15 cellular contexts compared by ENCODE assay signal in the genomic region with DNA sequence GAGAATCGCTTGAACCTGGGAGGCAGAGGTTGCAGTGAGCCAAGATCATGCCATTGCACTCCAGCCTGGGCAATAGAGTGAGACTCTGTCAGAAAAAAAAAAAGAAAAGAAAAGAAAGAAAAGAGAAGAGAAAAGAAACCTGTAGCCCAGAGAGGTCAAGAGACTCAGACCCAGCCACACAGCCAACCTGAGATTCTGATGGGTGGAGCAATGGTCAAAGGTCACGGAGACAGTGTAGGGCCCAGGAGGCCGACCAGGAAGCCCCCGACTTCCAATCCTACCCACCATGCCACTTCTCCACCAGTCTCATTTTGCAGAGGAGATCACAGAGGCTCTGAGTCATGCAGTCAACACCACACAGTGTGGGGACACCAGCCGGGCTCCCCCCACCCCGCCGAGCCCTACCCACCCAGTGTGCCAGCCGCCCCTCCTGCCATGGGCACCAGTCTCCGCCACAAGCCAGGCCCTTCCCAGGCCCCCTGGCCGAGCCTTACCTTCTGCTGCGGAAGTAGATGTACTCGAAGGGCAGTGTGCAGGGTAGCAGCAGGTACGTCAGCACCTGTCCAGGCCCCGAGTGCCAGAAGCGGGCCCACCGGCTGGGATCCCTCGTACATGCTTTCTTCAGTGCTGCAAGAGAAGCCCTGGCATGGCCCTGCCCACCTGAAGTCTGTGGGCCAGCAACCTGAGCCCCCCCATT. TPM values are rescaled to one million over a fixed set of nuclear protein-coding genes. Genes with fewer than 3 reads are reported as not detected.
DNase-seq lines count a peak whose midpoint lies in the region; ATAC-seq, FAIRE-seq and TF ChIP-seq lines count a peak whose summit lies in the region.
"Had no signal": no experiment of that assay in that cellular context is flagged by ENCODE, and none has a peak within 500 bp of the region (broad histone marks: within the 10 kb centered on the region; RNA-seq: fewer than 3 reads in every experiment).

No MANE protein-coding gene starts in this region.

- no peak overlapping the region for H4K5ac ChIP-seq in H9 (ENCODE audit: insufficient read length, low read depth, low read length)

- no peaks in the 10 kb centered on the region for H3K9me3 Mint-ChIP-seq in H9
- H3K9me3 Mint-ChIP-seq in endodermal cell, result no peaks in the 10 kb centered on the region
- H3K9me3 Mint-ChIP-seq: IgD-negative memory B cell had no signal

- no peak overlapping the region for H4K91ac ChIP-seq in H9 (ENCODE audit: insufficient read length, low read depth, low read length)

- FAIRE-seq in frontal cortex (lab: Jason Lieb, UNC), result no peak
- FAIRE-seq: A549 had no signal

- WGBS in H9 (ENCODE audit: extremely low coverage, insufficient read length, low lambda C conversion rate), result no CpG with 5 or more reads among the region's 17 CpGs
- WGBS in endodermal cell (ENCODE audit: insufficient coverage in 1 of 2, insufficient read length in 1 of 2), 2 experiments, result 90 to 98% methylated on average over 8 to 17 of the region's 17 CpGs
- 95% methylated on average over 16 of the region's 17 CpGs for WGBS in prostate gland

- no peak overlapping the region for H3K14ac ChIP-seq in H9 (ENCODE audit: insufficient read depth, low read length)

- no peaks in the 10 kb centered on the region for H4K20me1 ChIP-seq in H9 (ENCODE audit: control insufficient read depth, insufficient read depth, insufficient read length)

- H3K4me1 Mint-ChIP-seq in H9 (peaks cover 7% of the 10 kb centered on the region in 2 experiments), endodermal cell (peaks cover 1% of the 10 kb centered on the region)

- no peaks in the 10 kb centered on the region for H3K27me3 ChIP-seq in H9 (ENCODE audit: insufficient read depth, low read length)
- H3K27me3 ChIP-seq in endodermal cell (ENCODE audit: control insufficient read depth, insufficient read depth, low read length, poor library complexity, severe bottlenecking), result no peaks in the 10 kb centered on the region
- peaks cover 3% of the 10 kb centered on the region for H3K27me3 ChIP-seq in prostate gland (replicated peaks; ENCODE audit: insufficient read depth)
- H3K27me3 ChIP-seq: BE2C had no signal

- H3K27me3 Mint-ChIP-seq in H9 (ENCODE audit: low read depth) (peaks cover 3% of the 10 kb centered on the region), endodermal cell (ENCODE audit: insufficient read depth) (no peaks in the 10 kb centered on the region)

- no peak for TF ChIP-seq CTCF in H9 (conservative IDR thresholded peaks at IDR 0.05)
- TF ChIP-seq CTCF in endodermal cell (conservative IDR thresholded peaks at IDR 0.05), result no peak
- TF ChIP-seq CTCF in prostate gland (IDR thresholded peaks at IDR 0.05), result no peak

- H3K79me1 ChIP-seq in H9 (ENCODE audit: insufficient read depth, low read depth, low read length, poor library complexity, severe bottlenecking), result no peaks in the 10 kb centered on the region

- no peak overlapping the region for H3T11ph ChIP-seq in H9 (ENCODE audit: low read length)

- H3K27ac Mint-ChIP-seq in H9, result no peak overlapping the region
- no peak overlapping the region for H3K27ac Mint-ChIP-seq in endodermal cell

- no peak overlapping the region for H2AK5ac ChIP-seq in H9 (ENCODE audit: insufficient read length, low read length)

- no peaks in the 10 kb centered on the region for H3K36me3 ChIP-seq in endodermal cell (ENCODE audit: control insufficient read depth, insufficient read depth, low read length)
- no peaks in the 10 kb centered on the region for H3K36me3 ChIP-seq in prostate gland
- H3K36me3 ChIP-seq: BE2C had no signal

- no peak overlapping the region for H2BK15ac ChIP-seq in H9 (ENCODE audit: low read depth, low read length)

- H3K27ac ChIP-seq in H9 (ENCODE audit: insufficient read length, low read depth, low read length), result no peak overlapping the region
- no peak overlapping the region for H3K27ac ChIP-seq in endodermal cell (ENCODE audit: low read depth, low read length)
- no peak overlapping the region for H3K27ac ChIP-seq in prostate gland
- H3K27ac ChIP-seq: A549 had no signal

- no peak for ATAC-seq in HG02938 (IDR thresholded peaks at IDR 0.05; ENCODE audit: unreplicated experiment)

- no peak overlapping the region for H3K4ac ChIP-seq in H9 (ENCODE audit: low read depth, low read length)

- DNase-seq in D341Med (ENCODE audit: low spot score) (peak; percentile 23), H9 (peak; percentile 27), endodermal cell (peak; percentile 38), posterior vena cava (ENCODE audit: low spot score) (peak; percentile 71), frontal cortex (ENCODE audit: low spot score in 2 of 2) (no peak), prostate gland (ENCODE audit: low spot score) (no peak)
- no peak for DNase-seq in activated CD4-positive, alpha-beta T cell treated with anti-CD3 and anti-CD28 coated beads for 48 hours
- DNase-seq: NCI-H2081 treated with DMSO at 0.1 percent for 48 hours had no signal

- H3K18ac ChIP-seq in H9 (ENCODE audit: insufficient read length, low read depth, low read length), result no peak overlapping the region

- no peak overlapping the region for H3K56ac ChIP-seq in H9 (ENCODE audit: insufficient read length, low read depth, low read length)

- no peak overlapping the region for H3K4me3 Mint-ChIP-seq in H9
- H3K4me3 Mint-ChIP-seq in endodermal cell, result no peak overlapping the region

- H3K9ac ChIP-seq in H9 (ENCODE audit: extremely low read depth, insufficient read length, low read length) (no peak overlapping the region), endodermal cell (ENCODE audit: extremely low read depth, low read length, poor library complexity, severe bottlenecking) (no peak overlapping the region)

- no peak overlapping the region for H2AFZ ChIP-seq in H9 (ENCODE audit: low read length)

- no peak overlapping the region for H4K8ac ChIP-seq in H9 (replicated peaks; ENCODE audit: insufficient read length, low read depth, low read length)

- H2BK12ac ChIP-seq in H9 (ENCODE audit: insufficient read length, low read depth, low read length), result no peak overlapping the region

- H3K4me3 ChIP-seq in endodermal cell (ENCODE audit: low read length) (no peak overlapping the region), prostate gland (no peak overlapping the region)
- H3K4me3 ChIP-seq: A549 had no signal

- no peak overlapping the region for H2BK20ac ChIP-seq in H9 (ENCODE audit: low read depth, low read length, poor library complexity, severe bottlenecking)

- no peak overlapping the region for H2BK120ac ChIP-seq in H9 (ENCODE audit: low read depth, low read length, poor library complexity, severe bottlenecking)

- no peaks in the 10 kb centered on the region for H3K4me1 ChIP-seq in H9 (ENCODE audit: insufficient read depth, low read length)
- H3K4me1 ChIP-seq in endodermal cell (ENCODE audit: control insufficient read depth, insufficient read depth, low read length), result peaks cover under 1% of the 10 kb centered on the region
- no peaks in the 10 kb centered on the region for H3K4me1 ChIP-seq in prostate gland (replicated peaks)
- H3K4me1 ChIP-seq: A549, BE2C had no signal

- no peaks in the 10 kb centered on the region for H3K79me2 ChIP-seq in H9 (ENCODE audit: insufficient read depth, low read length)

- peaks cover 4 to 9% (median 5%) of the 10 kb centered on the region in 3 experiments; a peak in 5 of 7 replicates for H3K36me3 Mint-ChIP-seq in H9 (ENCODE audit: insufficient read depth in 1 of 3, low read depth in 3 of 3)
- no peaks in the 10 kb centered on the region for H3K36me3 Mint-ChIP-seq in endodermal cell (ENCODE audit: low read depth)
- H3K36me3 Mint-ChIP-seq: IgD-negative memory B cell had no signal

- no peak for TF ChIP-seq POLR2A in prostate gland (IDR thresholded peaks at IDR 0.05)

- H3K23ac ChIP-seq in H9 (ENCODE audit: insufficient read length, low read depth, low read length), result no peak overlapping the region

- no peaks in the 10 kb centered on the region for H3K23me2 ChIP-seq in H9 (ENCODE audit: insufficient read length, low read depth, low read length, poor library complexity, severe bottlenecking)

- intact Hi-C loops in posterior vena cava (cut with DNase I) (no loop called here), prostate gland (cut with DNase I) (loop anchor here (10.0 kb wide), 1 partner anchor 499 kb away; no protein-coding TSS in a partner anchor)

- H2BK5ac ChIP-seq in H9 (ENCODE audit: insufficient read length, low read length), result no peak overlapping the region

- H3K9me3 ChIP-seq in H9 (ENCODE audit: control insufficient read depth, low read depth, low read length), result no peaks in the 10 kb centered on the region
- no peaks in the 10 kb centered on the region for H3K9me3 ChIP-seq in endodermal cell (ENCODE audit: control insufficient read depth, low read length)
- H3K9me3 ChIP-seq in prostate gland, result no peaks in the 10 kb centered on the region
- H3K9me3 ChIP-seq: A549, BE2C had no signal

- no peak overlapping the region for H3K4me2 ChIP-seq in H9 (ENCODE audit: insufficient read depth, insufficient read length, low read length)
- H3K4me2 ChIP-seq: A549 had no signal

RNA-seq across cellular contexts. Expression of a gene that starts 7.9 kb away (rescaled TPM):
- total RNA-seq in H9 (2021) (5.2 and 5.5 TPM in 2 replicates), endodermal cell (under 1 TPM; 0.68 to 0.73 TPM), posterior vena cava (not detected), frontal cortex (under 0.01 TPM), prostate gland (not detected)
- polyA plus RNA-seq in endodermal cell (2013, experiment 1 of 2), result 0.11 TPM
- polyA plus RNA-seq in endodermal cell (2013, experiment 2 of 2), result not detected
- total RNA-seq: MCF 10A, PC-3, RPMI7951 had no signal
- polyA plus RNA-seq: A549, IgD-negative memory B cell had no signal

RNA-seq across cellular contexts. Expression of a gene that starts 21.6 kb away (rescaled TPM):
- 15.0 and 16.2 TPM in 2 replicates for total RNA-seq in H9 (2021)
- total RNA-seq in endodermal cell, result 10 to 100 TPM; 11.4 to 12.7 TPM
- polyA plus RNA-seq in endodermal cell (2013, experiment 1 of 2), result 15.4 TPM
- 13.5 TPM for polyA plus RNA-seq in endodermal cell (2013, experiment 2 of 2)
- not detected for total RNA-seq in posterior vena cava
- 47.7 TPM for total RNA-seq in frontal cortex
- 1 to 10 TPM in 1 of 2 donors, under 1 TPM in 1; 0.14 to 3.3 TPM for total RNA-seq in prostate gland
- total RNA-seq: MCF 10A, PC-3, RPMI7951 had no signal
- polyA plus RNA-seq: A549, IgD-negative memory B cell had no signal

RNA-seq across cellular contexts. Expression of a gene that starts 39.7 kb away (rescaled TPM):
- total RNA-seq in H9 (2021), result 16.5 and 17.5 TPM in 2 replicates
- 10 to 100 TPM; 48.1 to 52.6 TPM for total RNA-seq in endodermal cell
- 30.0 TPM for polyA plus RNA-seq in endodermal cell (2013, experiment 1 of 2)
- 34.4 TPM for polyA plus RNA-seq in endodermal cell (2013, experiment 2 of 2)
- under 1 TPM in 1 of 2 donors, not detected in 1; 0.51 TPM for total RNA-seq in posterior vena cava
- 17.5 TPM for total RNA-seq in frontal cortex
- under 1 TPM; 0.14 to 0.28 TPM for total RNA-seq in prostate gland
- polyA plus RNA-seq: IgD-negative memory B cell had no signal

Comparison
In these comparisons a context has a peak if more than half of its experiments do, and no peak if none do; other contexts are left out.
1. DNase-seq: peak in D341Med (single experiment), H9 (single experiment), endodermal cell (single experiment) and posterior vena cava (single experiment); none in frontal cortex (0 of 2), prostate gland (single experiment) and activated CD4-positive, alpha-beta T cell treated with anti-CD3 and anti-CD28 coated beads for 48 hours (single experiment).
2. RNA of a gene that starts 39.7 kb away (total RNA-seq): 48.1 to 52.6 TPM in endodermal cell, 17.5 TPM in frontal cortex (single experiment) and 16.5 to 17.5 TPM in H9; 0.51 TPM in posterior vena cava and 0.14 to 0.28 TPM in prostate gland; every median in the first group is over 10 times any median in the second.